ENCODE assay signal across 19 cellular contexts in the genomic region with DNA sequence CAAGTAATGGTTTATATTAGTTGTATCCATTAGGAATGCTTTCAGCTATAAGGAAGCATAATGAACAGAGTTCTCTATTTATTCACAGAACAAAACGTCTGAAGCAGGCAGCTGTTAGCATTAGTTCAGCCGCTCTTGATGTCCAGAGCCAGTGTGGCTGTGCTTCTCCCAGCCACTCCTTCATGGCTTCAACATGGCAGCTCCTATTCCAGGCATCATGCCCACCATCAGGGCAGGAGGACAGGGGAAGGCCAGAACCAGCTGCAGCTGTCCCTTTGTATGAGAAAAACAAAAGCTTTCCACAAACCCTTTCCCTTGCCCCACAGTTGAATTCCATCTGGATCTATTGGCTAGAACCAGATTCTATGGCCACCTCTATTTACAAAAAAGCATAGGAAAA. TPM values are rescaled to one million over a fixed set of nuclear protein-coding genes. Genes with fewer than 3 reads are reported as not detected.
A peak's percentile ranks its signal among the peaks of the same experiment; 100 is the strongest.
DNase-seq lines count a peak whose midpoint lies in the region; ATAC-seq, FAIRE-seq and TF ChIP-seq lines count a peak whose summit lies in the region.
"Had no signal": no experiment of that assay in that cellular context is flagged by ENCODE, and none has a peak within 500 bp of the region (broad histone marks: within the 10 kb centered on the region; RNA-seq: fewer than 3 reads in every experiment).

No MANE protein-coding gene starts in this region.

- no peak for TF ChIP-seq CTCF in brain (conservative IDR thresholded peaks at IDR 0.05)

- no peaks in the 10 kb centered on the region for H3K36me3 Mint-ChIP-seq in brain
- no peaks in the 10 kb centered on the region for H3K36me3 Mint-ChIP-seq in activated naive CD8-positive, alpha-beta T cell treated with anti-CD3 and anti-CD28 coated beads, Interleukin-2, amount 50 U/mL, for 24 hours (ENCODE audit: low read depth)
- H3K36me3 Mint-ChIP-seq: CD14-positive monocyte had no signal

- no peak for FAIRE-seq in urothelium cell line (lab: Jason Lieb, UNC)
- FAIRE-seq: A549, H1, HTR-8/SVneo had no signal

- H3K9me3 Mint-ChIP-seq in brain: peaks cover 0 to 4% (median 0%) of the 10 kb centered on the region in 5 experiments
- H3K9me3 Mint-ChIP-seq in activated naive CD8-positive, alpha-beta T cell treated with anti-CD3 and anti-CD28 coated beads, Interleukin-2, amount 50 U/mL, for 24 hours: peaks cover 3% of the 10 kb centered on the region
- H3K9me3 Mint-ChIP-seq: H9 had no signal

- H3K4me3 Mint-ChIP-seq in brain: no peak overlapping the region
- no peak overlapping the region for H3K4me3 Mint-ChIP-seq in activated naive CD8-positive, alpha-beta T cell treated with anti-CD3 and anti-CD28 coated beads, Interleukin-2, amount 50 U/mL, for 24 hours
- H3K4me3 Mint-ChIP-seq: CD14-positive monocyte; CD4-positive, alpha-beta memory T cell; H9 had no signal

- H3K27ac Mint-ChIP-seq in brain: peak overlapping the region in 3 of 5 experiments; percentile 75 to 94 (median 88)
- no peak overlapping the region for H3K27ac Mint-ChIP-seq in activated naive CD8-positive, alpha-beta T cell treated with anti-CD3 and anti-CD28 coated beads, Interleukin-2, amount 50 U/mL, for 24 hours
- H3K27ac Mint-ChIP-seq: CD14-positive monocyte; CD4-positive, alpha-beta memory T cell; H9 had no signal

- H3K27me3 Mint-ChIP-seq in brain: peaks cover 7% of the 10 kb centered on the region
- peaks cover 2% of the 10 kb centered on the region for H3K27me3 Mint-ChIP-seq in activated naive CD8-positive, alpha-beta T cell treated with anti-CD3 and anti-CD28 coated beads, Interleukin-2, amount 50 U/mL, for 24 hours

- peak; percentile 44 for DNase-seq in Ammon's horn (ENCODE audit: low spot score)
- peak; percentile 78 for DNase-seq in myocyte (ENCODE audit: low read depth)
- DNase-seq in pons (ENCODE audit: low spot score): peak; percentile 67
- DNase-seq in activated naive CD8-positive, alpha-beta T cell treated with anti-CD3 and anti-CD28 coated beads, Interleukin-2, amount 50 U/mL, for 24 hours: no peak
- DNase-seq in activated CD4-positive, alpha-beta T cell treated with anti-CD3 and anti-CD28 coated beads for 48 hours: no peak
- DNase-seq in urothelium cell line (ENCODE audit: low spot score): no peak
- DNase-seq: AML-193; CD4-positive, alpha-beta memory T cell; DMS153; DMS79; GF-D8; H9; IMR-90 had no signal

- peaks cover 12% of the 10 kb centered on the region for H3K4me1 Mint-ChIP-seq in brain
- peaks cover 10% of the 10 kb centered on the region for H3K4me1 Mint-ChIP-seq in activated naive CD8-positive, alpha-beta T cell treated with anti-CD3 and anti-CD28 coated beads, Interleukin-2, amount 50 U/mL, for 24 hours
- H3K4me1 Mint-ChIP-seq: CD14-positive monocyte, H9 had no signal

- no peak for ATAC-seq in GM21576 (IDR thresholded peaks at IDR 0.05; ENCODE audit: unreplicated experiment)
- no peak for ATAC-seq in activated naive CD8-positive, alpha-beta T cell treated with anti-CD3 and anti-CD28 coated beads, Interleukin-2, amount 50 U/mL, for 24 hours
- ATAC-seq: A549 had no signal

RNA-seq across cellular contexts. Expression of a gene that starts 12.9 kb away (rescaled TPM):
- polyA plus RNA-seq in brain (ENCODE audit: insufficient read depth, low read depth, low replicate concordance): 11.9 TPM
- total RNA-seq in myocyte: 18.8 and 21.2 TPM in 2 replicates
- 5.2 TPM for polyA plus RNA-seq in myocyte (2012)

Comparison
In these comparisons a context has a peak if more than half of its experiments do, and no peak if none do; other contexts are left out.
1. DNase-seq: peak in Ammon's horn (single experiment), myocyte (single experiment) and pons (single experiment); none in activated naive CD8-positive, alpha-beta T cell treated with anti-CD3 and anti-CD28 coated beads, Interleukin-2, amount 50 U/mL, for 24 hours (single experiment), activated CD4-positive, alpha-beta T cell treated with anti-CD3 and anti-CD28 coated beads for 48 hours (single experiment) and urothelium cell line (single experiment).